ENCODE assay signal across 8 cellular contexts in the genomic region with DNA sequence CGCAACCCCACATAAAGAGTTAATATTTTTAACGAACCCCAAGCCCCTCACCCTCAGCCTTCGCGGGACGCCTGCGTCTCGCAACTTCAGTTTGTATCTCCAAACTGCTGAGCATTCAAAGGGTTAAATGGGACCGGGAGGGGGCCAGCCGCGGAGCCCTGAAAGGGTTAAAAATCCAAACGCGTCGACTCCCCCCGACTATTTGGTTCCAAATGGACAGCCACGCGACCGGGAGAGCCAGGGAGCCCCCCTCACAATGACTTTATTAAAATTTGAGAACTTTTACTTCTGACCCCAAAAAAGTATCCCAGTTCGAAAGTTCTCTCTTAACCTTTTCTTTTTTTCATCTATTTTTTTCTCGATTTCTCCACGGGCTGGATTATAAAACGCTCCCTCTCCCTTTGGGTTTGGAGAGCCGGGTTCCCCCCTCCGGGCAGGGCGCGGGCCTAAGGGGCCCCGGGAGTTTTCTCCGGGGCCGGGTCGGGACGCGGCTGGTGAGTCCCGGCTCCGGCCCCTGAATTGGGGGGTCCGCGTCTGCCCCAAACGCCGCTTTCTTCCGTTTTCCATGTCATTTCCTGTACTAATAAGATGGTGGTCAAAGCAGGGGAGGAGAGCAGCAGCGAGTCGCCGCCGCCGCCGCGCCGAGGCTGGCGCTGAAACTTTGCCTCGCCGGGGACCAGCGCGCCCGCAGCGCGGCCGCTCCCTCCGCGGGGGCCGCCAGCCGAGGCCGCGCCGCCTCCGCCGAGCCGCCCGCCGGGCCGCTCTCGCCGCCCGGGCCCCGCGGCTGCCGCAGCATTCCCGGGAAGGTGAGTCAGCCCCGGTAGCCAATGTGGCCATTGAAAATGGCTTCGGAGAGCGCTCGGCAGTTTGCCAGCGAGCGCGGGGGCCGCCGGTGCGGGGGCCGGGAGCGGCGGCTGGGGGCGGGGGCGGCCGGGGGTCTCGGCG. TPM values are rescaled to one million over a fixed set of nuclear protein-coding genes. Genes with fewer than 3 reads are reported as not detected.
A peak's percentile ranks its signal among the peaks of the same experiment; 100 is the strongest.
DNase-seq lines count a peak whose midpoint lies in the region; ATAC-seq lines count a peak whose summit lies in the region.

Gene PRDM11 (plus strand): TSS at position 568 of the 945 bp plus-strand sequence. CDS start 35,128 bp downstream, outside the sequence.

- peaks cover 8% of the 10 kb centered on the region for H3K9me3 Mint-ChIP-seq in activated CD4-positive, alpha-beta T cell treated with anti-CD3 and anti-CD28 coated beads, Interleukin-2, amount 10 ng/mL, durations not matched to agents 24 days and 14 days
- H3K9me3 Mint-ChIP-seq in effector memory CD8-positive, alpha-beta T cell = no peaks in the 10 kb centered on the region

- peak within 1 kb of the TSS; percentile 82 for H3K4me3 Mint-ChIP-seq in activated CD4-positive, alpha-beta T cell treated with anti-CD3 and anti-CD28 coated beads, Interleukin-2, amount 10 ng/mL, durations not matched to agents 24 days and 14 days
- H3K4me3 Mint-ChIP-seq in effector memory CD8-positive, alpha-beta T cell = peak within 1 kb of the TSS; percentile 92 to 96

- intact Hi-C loops in activated CD4-positive, alpha-beta T cell treated with anti-CD3 and anti-CD28 coated beads, Interleukin-2, amount 10 ng/mL, durations not matched to agents 24 days and 14 days (cut with micrococcal nuclease) = loop anchor here (1.0 to 10.0 kb wide), 3 partner anchors 193 to 572 kb away; no protein-coding TSS in a partner anchor

- H3K4me1 Mint-ChIP-seq in activated CD4-positive, alpha-beta T cell treated with anti-CD3 and anti-CD28 coated beads, Interleukin-2, amount 10 ng/mL, durations not matched to agents 24 days and 14 days = peaks cover 16% of the 10 kb centered on the region
- H3K4me1 Mint-ChIP-seq in effector memory CD8-positive, alpha-beta T cell (ENCODE audit: low read depth in 2 of 2) = peaks cover 30% of the 10 kb centered on the region in 2 donors

- DNase-seq in activated effector memory CD4-positive, alpha-beta T cell treated with anti-CD3 and anti-CD28 coated beads, Interleukin-2, amount 50 U/mL, for 16 hours = peak; percentile 86
- DNase-seq in activated effector memory CD4-positive, alpha-beta T cell treated with Interleukin-2 at 50 U/mL for 16 hours = no peak
- DNase-seq in NCI-H1092 treated with DMSO at 0.1 percent for 48 hours (lab: John Stamatoyannopoulos, UW) (peak; percentile 68), medulla oblongata (ENCODE audit: extremely low spot score) (peak; percentile 47)
- no peak for DNase-seq in activated CD4-positive, alpha-beta T cell treated with anti-CD3 and anti-CD28 coated beads, Interleukin-2, amount 10 ng/mL, durations not matched to agents 24 days and 14 days
- DNase-seq in effector memory CD8-positive, alpha-beta T cell = peak; percentile 43 to 54 (median 44)
- DNase-seq in stimulated activated CD8-positive, alpha-beta memory T cell treated with anti-CD3 and anti-CD28 coated beads, Interleukin-2, amount 100 ng/mL, for 1 hour (ENCODE audit: low read depth in 2 of 2) = peak; percentile 16 to 27

- peak; percentile 31 for ATAC-seq in HG02678 (IDR thresholded peaks at IDR 0.05; ENCODE audit: unreplicated experiment)
- ATAC-seq in effector memory CD8-positive, alpha-beta T cell (replicated peaks) = peak; percentile 52

- H3K27me3 Mint-ChIP-seq in activated CD4-positive, alpha-beta T cell treated with anti-CD3 and anti-CD28 coated beads, Interleukin-2, amount 10 ng/mL, durations not matched to agents 24 days and 14 days = peaks cover 50% of the 10 kb centered on the region
- H3K27me3 Mint-ChIP-seq in effector memory CD8-positive, alpha-beta T cell = no peaks in the 10 kb centered on the region

- peak within 1 kb of the TSS; percentile 83 for H3K27ac Mint-ChIP-seq in activated CD4-positive, alpha-beta T cell treated with anti-CD3 and anti-CD28 coated beads, Interleukin-2, amount 10 ng/mL, durations not matched to agents 24 days and 14 days
- peak within 1 kb of the TSS; percentile 93 to 97 for H3K27ac Mint-ChIP-seq in effector memory CD8-positive, alpha-beta T cell

- peaks cover 3% of the 10 kb centered on the region for H3K36me3 Mint-ChIP-seq in activated CD4-positive, alpha-beta T cell treated with anti-CD3 and anti-CD28 coated beads, Interleukin-2, amount 10 ng/mL, durations not matched to agents 24 days and 14 days (ENCODE audit: low read depth)
- H3K36me3 Mint-ChIP-seq in effector memory CD8-positive, alpha-beta T cell (ENCODE audit: insufficient read depth) = peaks cover 9% of the 10 kb centered on the region

RNA-seq across cellular contexts. Expression of gene PRDM11, which starts in this region (rescaled TPM):
- total RNA-seq in activated CD4-positive, alpha-beta T cell treated with anti-CD3 and anti-CD28 coated beads, Interleukin-2, amount 10 ng/mL, durations not matched to agents 24 days and 14 days = 1.4 and 1.9 TPM in 2 replicates

Comparison
In these comparisons a context has a peak if more than half of its experiments do, and no peak if none do; other contexts are left out.
1. DNase-seq: peak in activated effector memory CD4-positive, alpha-beta T cell treated with anti-CD3 and anti-CD28 coated beads, Interleukin-2, amount 50 U/mL, for 16 hours (single experiment), NCI-H1092 treated with DMSO at 0.1 percent for 48 hours (single experiment), effector memory CD8-positive, alpha-beta T cell (3 of 3), medulla oblongata (single experiment) and stimulated activated CD8-positive, alpha-beta memory T cell treated with anti-CD3 and anti-CD28 coated beads, Interleukin-2, amount 100 ng/mL, for 1 hour (2 of 2); none in activated effector memory CD4-positive, alpha-beta T cell treated with Interleukin-2 at 50 U/mL for 16 hours (single experiment) and activated CD4-positive, alpha-beta T cell treated with anti-CD3 and anti-CD28 coated beads, Interleukin-2, amount 10 ng/mL, durations not matched to agents 24 days and 14 days (single experiment).